30 cellular contexts compared by ENCODE assay signal in the genomic region with DNA sequence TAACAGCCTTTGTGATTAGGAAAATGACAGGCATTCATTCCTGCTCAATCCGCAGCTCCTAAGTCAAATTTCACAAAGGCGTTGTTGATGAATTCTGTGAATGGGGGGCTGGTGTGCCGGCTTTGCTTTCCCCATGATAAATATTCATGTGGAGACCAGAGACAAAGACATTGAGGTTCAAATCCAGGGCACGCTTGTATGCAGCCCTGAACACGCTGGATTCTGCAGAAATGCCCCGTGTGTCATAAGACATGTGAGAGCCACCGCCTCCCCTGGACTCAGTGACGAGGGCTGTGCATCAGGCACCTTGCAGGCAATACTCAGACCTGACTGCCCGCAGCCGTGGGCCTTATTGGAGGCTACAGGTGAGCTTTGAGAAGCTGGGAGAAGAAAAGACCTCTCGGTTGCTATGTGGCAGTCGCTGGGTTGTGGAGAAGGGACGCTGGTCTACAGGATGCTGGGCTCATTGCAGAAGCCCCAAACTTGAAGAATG.
DNase-seq lines count a peak whose midpoint lies in the region; ATAC-seq and TF ChIP-seq lines count a peak whose summit lies in the region.
"Had no signal": no experiment of that assay in that cellular context is flagged by ENCODE, and none has a peak within 500 bp of the region (broad histone marks: within the 10 kb centered on the region; RNA-seq: fewer than 3 reads in every experiment).

No MANE protein-coding gene starts in this region.

- H3K4me1 ChIP-seq in endodermal cell (ENCODE audit: control insufficient read depth, insufficient read depth, low read length): peaks cover 6% of the 10 kb centered on the region
- no peaks in the 10 kb centered on the region for H3K4me1 ChIP-seq in testis
- H3K4me1 ChIP-seq: heart left ventricle, left lung, prostate gland had no signal

- no peak overlapping the region for H3K27ac Mint-ChIP-seq in endodermal cell
- H3K27ac Mint-ChIP-seq: activated B cell treated with CpG ODN at 0.5 μM for 24 hours; dendritic cell treated with granulocyte-macrophage colony-stimulating factor and Interleukin-4, amounts not matched to agents 40 ng/mL and 50 ng/mL, for 4 days; mesothelial cell of epicardium; natural killer cell had no signal

- in situ Hi-C loops in GM13977 (cut with MboI; ENCODE audit: low pct_unique_long_range_greater_than_20kb, low sequenced_read_pairs, unreplicated experiment): no loop called here

- H3K4me1 Mint-ChIP-seq in endodermal cell: peaks cover 24% of the 10 kb centered on the region
- H3K4me1 Mint-ChIP-seq: activated B cell treated with CpG ODN at 0.5 μM for 24 hours, mesothelial cell of epicardium, natural killer cell had no signal

- H3K27ac ChIP-seq in endodermal cell (ENCODE audit: low read depth, low read length) (peak overlapping the region; percentile 73), testis (no peak overlapping the region)
- H3K27ac ChIP-seq: C4-2B, heart left ventricle, left lung, PC-9, prostate gland, skin epidermis, suprapubic skin had no signal

- ATAC-seq in sciatic nerve (peak; percentile 65), HG03280 (IDR thresholded peaks at IDR 0.05; ENCODE audit: unreplicated experiment) (no peak)
- ATAC-seq: GM12878, heart left ventricle, left lung, natural killer cell had no signal

- H3K4me3 ChIP-seq in endodermal cell (ENCODE audit: low read length) (no peak overlapping the region), testis (no peak overlapping the region)
- H3K4me3 ChIP-seq: GM12878, heart left ventricle, left lung, PC-9, prostate gland, skin epidermis, suprapubic skin had no signal

- peaks cover 9% of the 10 kb centered on the region for H3K27me3 Mint-ChIP-seq in endodermal cell (ENCODE audit: insufficient read depth)
- H3K27me3 Mint-ChIP-seq: activated B cell treated with CpG ODN at 0.5 μM for 24 hours had no signal

- peaks cover 12% of the 10 kb centered on the region for H3K9me3 Mint-ChIP-seq in endodermal cell
- H3K9me3 Mint-ChIP-seq: activated B cell treated with CpG ODN at 0.5 μM for 24 hours; dendritic cell treated with granulocyte-macrophage colony-stimulating factor and Interleukin-4, amounts not matched to agents 40 ng/mL and 50 ng/mL, for 4 days; natural killer cell had no signal

- peaks cover 1% of the 10 kb centered on the region for H3K36me3 Mint-ChIP-seq in endodermal cell (ENCODE audit: low read depth)
- H3K36me3 Mint-ChIP-seq: mesothelial cell of epicardium, natural killer cell had no signal

- no peak overlapping the region for H3K4me3 Mint-ChIP-seq in endodermal cell
- H3K4me3 Mint-ChIP-seq: activated B cell treated with CpG ODN at 0.5 μM for 24 hours; dendritic cell treated with granulocyte-macrophage colony-stimulating factor and Interleukin-4, amounts not matched to agents 40 ng/mL and 50 ng/mL, for 4 days; mesothelial cell of epicardium had no signal

- intact Hi-C loops in sciatic nerve (cut with DNase I) (no loop called here), testis (cut with DNase I; ENCODE audit: low total_unique reads) (no loop called here)

- H3K36me3 ChIP-seq in endodermal cell (ENCODE audit: control insufficient read depth, insufficient read depth, low read length) (no peaks in the 10 kb centered on the region), testis (ENCODE audit: low read depth, missing control alignments) (no peaks in the 10 kb centered on the region)
- H3K36me3 ChIP-seq: heart left ventricle, left lung, prostate gland, suprapubic skin had no signal

- H3K9me3 ChIP-seq in endodermal cell (ENCODE audit: control insufficient read depth, low read length) (peaks cover 9% of the 10 kb centered on the region), testis (no peaks in the 10 kb centered on the region)
- H3K9me3 ChIP-seq: heart left ventricle, left lung, prostate gland, suprapubic skin had no signal

- DNase-seq in activated CD8-positive, alpha-beta memory T cell treated with anti-CD3 and anti-CD28 coated beads, Interleukin-2, amount 50 U/mL, for 48 hours: peak; percentile 20
- DNase-seq in endodermal cell: no peak
- DNase-seq in middle frontal gyrus (ENCODE audit: extremely low spot score, low spot score): peak; percentile 74
- no peak for DNase-seq in sciatic nerve (ENCODE audit: low spot score)
- no peak for DNase-seq in stimulated activated CD4-positive, alpha-beta T cell treated with anti-CD3 and anti-CD28 coated beads, Interleukin-15, amount 100 ng/mL, for 24 hours
- no peak for DNase-seq in GM13977 (ENCODE audit: low spot score)
- DNase-seq in testis: no peak
- DNase-seq: ACHN; activated B cell treated with CpG ODN at 0.5 μM for 24 hours; activated CD4-positive, alpha-beta T cell treated with anti-CD3 and anti-CD28 coated beads, Interleukin-2, amount 50 U/mL, for 48 hours; activated naive CD4-positive, alpha-beta T cell; activated T-cell treated with anti-CD3 and anti-CD28 coated beads, Interleukin-2, amount 50 U/mL, for 1 hour; heart left ventricle; KG1; left lung; natural killer cell; NCI-H1436 treated with DMSO at 0.1 percent for 48 hours; NCI-H2107; PC-9; Right ventricle myocardium superior; stimulated activated CD4-positive, alpha-beta T cell treated with anti-CD3 and anti-CD28 coated beads, Interleukin-1b, Interleukin-23, amount 100 ng/mL, for 48 hours; T-helper 9 cell had no signal

- no peak for TF ChIP-seq POLR2A in testis (IDR thresholded peaks at IDR 0.05)

- WGBS in endodermal cell (ENCODE audit: insufficient coverage in 1 of 2, insufficient read length in 1 of 2), 2 experiments: 87 to 91% methylated on average over 10 to 13 of the region's 13 CpGs
- 94 to 95% methylated on average over 13 of the region's 13 CpGs for WGBS in testis, 2 donors

- no peak overlapping the region for H3K9ac ChIP-seq in endodermal cell (ENCODE audit: extremely low read depth, low read length, poor library complexity, severe bottlenecking)

- TF ChIP-seq CTCF in endodermal cell (conservative IDR thresholded peaks at IDR 0.05) (no peak), GM13977 (IDR thresholded peaks at IDR 0.05; ENCODE audit: extremely low read depth, insufficient read depth, missing control alignments) (no peak), testis (IDR thresholded peaks at IDR 0.05) (no peak)

- no peaks in the 10 kb centered on the region for H3K27me3 ChIP-seq in endodermal cell (ENCODE audit: control insufficient read depth, insufficient read depth, low read length, poor library complexity, severe bottlenecking)
- H3K27me3 ChIP-seq in testis: no peaks in the 10 kb centered on the region

Comparison
In these comparisons a context has a peak if more than half of its experiments do, and no peak if none do; other contexts are left out.
1. DNase-seq: peak in activated CD8-positive, alpha-beta memory T cell treated with anti-CD3 and anti-CD28 coated beads, Interleukin-2, amount 50 U/mL, for 48 hours (single experiment) and middle frontal gyrus (single experiment); none in endodermal cell (single experiment), sciatic nerve (single experiment), stimulated activated CD4-positive, alpha-beta T cell treated with anti-CD3 and anti-CD28 coated beads, Interleukin-15, amount 100 ng/mL, for 24 hours (single experiment), GM13977 (single experiment) and testis (single experiment).